24 cellular contexts compared by ENCODE assay signal in the genomic region with DNA sequence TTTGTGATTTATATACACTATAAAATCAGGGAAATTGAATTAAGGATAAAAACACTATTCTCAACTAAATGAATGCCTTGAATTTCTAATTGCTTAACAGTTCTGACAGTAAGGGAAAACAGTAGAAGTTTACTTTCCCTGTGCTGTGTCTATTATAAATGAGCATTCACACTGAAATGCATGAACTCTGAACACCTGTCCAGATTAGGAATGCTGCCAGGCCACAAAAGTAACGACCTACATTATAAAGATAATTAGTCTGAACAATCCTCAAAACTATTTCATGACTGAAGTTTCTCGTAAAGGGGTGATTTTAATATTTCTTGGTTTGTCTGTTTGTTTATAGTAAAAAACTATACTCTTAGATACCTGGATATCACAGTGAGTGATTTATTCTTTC. TPM values are rescaled to one million over a fixed set of nuclear protein-coding genes. Genes with fewer than 3 reads are reported as not detected.
"Had no signal": no experiment of that assay in that cellular context is flagged by ENCODE, and none has a peak within 500 bp of the region (broad histone marks: within the 10 kb centered on the region; RNA-seq: fewer than 3 reads in every experiment).

No MANE protein-coding gene starts in this region.

- H3K4me1 Mint-ChIP-seq: stimulated activated effector memory CD8-positive, alpha-beta T cell treated with anti-CD3 and anti-CD28 coated beads, Interleukin-12 subunit alpha, Interleukin-12 subunit beta, amount 100 ng/mL, for 72 hours had no signal

- H3K27ac Mint-ChIP-seq: dendritic cell treated with granulocyte-macrophage colony-stimulating factor and Interleukin-4, amounts not matched to agents 40 ng/mL and 50 ng/mL, for 4 days; naive B cell; nephron progenitor cell; stimulated activated effector memory CD8-positive, alpha-beta T cell treated with anti-CD3 and anti-CD28 coated beads, Interleukin-12 subunit alpha, Interleukin-12 subunit beta, amount 100 ng/mL, for 72 hours had no signal

- H3K79me2 ChIP-seq: hepatocyte had no signal

- H3K4me1 ChIP-seq: psoas muscle had no signal

- DNase-seq: esophagus squamous epithelium; foreskin fibroblast; head of caudate nucleus; mesendoderm; naive B cell; nephron progenitor cell; psoas muscle; retina; right lobe of liver; stimulated activated CD4-positive, alpha-beta T cell treated with anti-CD3 and anti-CD28 coated beads, Interleukin-4, amount 100 ng/mL, for 1 hour; stimulated activated CD8-positive, alpha-beta memory T cell treated with anti-CD3 and anti-CD28 coated beads, Interleukin-4, amount 100 ng/mL, for 48 hours; stimulated activated naive CD8-positive, alpha-beta T cell treated with anti-CD3 and anti-CD28 coated beads, Interleukin-15, Interleukin-2, amounts not matched to agents 100 U/mL and 50 U/mL, for 24 hours; thyroid gland; upper lobe of left lung; uterus had no signal

- H3K9me3 Mint-ChIP-seq: dendritic cell treated with granulocyte-macrophage colony-stimulating factor and Interleukin-4, amounts not matched to agents 40 ng/mL and 50 ng/mL, for 4 days; nephron progenitor cell had no signal

- H3K27me3 ChIP-seq: thyroid gland had no signal

- H3K4me2 ChIP-seq: hepatocyte had no signal

- H3K9me3 ChIP-seq: esophagus squamous epithelium, neutrophil, psoas muscle, right lobe of liver, suprapubic skin, thyroid gland, upper lobe of left lung, uterus had no signal

- H3K4me3 ChIP-seq: esophagus squamous epithelium, hepatocyte, psoas muscle, right lobe of liver, suprapubic skin, thyroid gland, upper lobe of left lung, uterus had no signal

- H3K36me3 Mint-ChIP-seq: naive B cell; stimulated activated effector memory CD8-positive, alpha-beta T cell treated with anti-CD3 and anti-CD28 coated beads, Interleukin-12 subunit alpha, Interleukin-12 subunit beta, amount 100 ng/mL, for 72 hours had no signal

- H3K36me3 ChIP-seq: esophagus squamous epithelium, neutrophil, right lobe of liver, suprapubic skin, thyroid gland, upper lobe of left lung, uterus had no signal

- H3K4me3 Mint-ChIP-seq: dendritic cell treated with granulocyte-macrophage colony-stimulating factor and Interleukin-4, amounts not matched to agents 40 ng/mL and 50 ng/mL, for 4 days; naive B cell; nephron progenitor cell; stimulated activated effector memory CD8-positive, alpha-beta T cell treated with anti-CD3 and anti-CD28 coated beads, Interleukin-12 subunit alpha, Interleukin-12 subunit beta, amount 100 ng/mL, for 72 hours had no signal

- ATAC-seq: left colon; psoas muscle; right lobe of liver; stimulated activated effector memory CD8-positive, alpha-beta T cell treated with anti-CD3 and anti-CD28 coated beads, Interleukin-12 subunit alpha, Interleukin-12 subunit beta, amount 100 ng/mL, for 72 hours; stimulated activated naive CD8-positive, alpha-beta T cell treated with anti-CD3 and anti-CD28 coated beads, Interleukin-15, Interleukin-2, amounts not matched to agents 100 U/mL and 50 U/mL, for 24 hours had no signal

- H2AFZ ChIP-seq: hepatocyte had no signal

RNA-seq across cellular contexts. Expression of gene NDST3, which starts 2.0 kb away (rescaled TPM):
- total RNA-seq: epithelial cell of proximal tubule, lung microvascular endothelial cell, osteoblast, psoas muscle, suprapubic skin had no signal
